In genomic region chr10:1376384-1376945, GRCh38 we compare ENCODE assay signal across 23 cellular contexts.
"Had no signal": no experiment of that assay in that cellular context is flagged by ENCODE, and none has a peak within 500 bp of the region (broad histone marks: within the 10 kb centered on the region; RNA-seq: fewer than 3 reads in every experiment).

No MANE protein-coding gene starts in this region.

- H3K27ac Mint-ChIP-seq: activated naive CD4-positive, alpha-beta T cell treated with anti-CD3 and anti-CD28 coated beads, Interleukin-2, amount 10 ng/mL, durations not matched to agents 7 days and 5 days had no signal

- H3K36me3 ChIP-seq: brain microvascular endothelial cell, pancreas, suprapubic skin, tibial artery, upper lobe of right lung, WERI-Rb-1 had no signal

- DNase-seq: activated CD4-positive, alpha-beta T cell treated with anti-CD3 and anti-CD28 coated beads for 48 hours; activated CD4-positive, alpha-beta T cell treated with anti-CD3 and anti-CD28 coated beads, Interleukin-2, amount 50 U/mL, for 48 hours; activated gamma-delta T cell; activated naive CD4-positive, alpha-beta T cell treated with anti-CD3 and anti-CD28 coated beads, Interleukin-2, amount 10 ng/mL, durations not matched to agents 7 days and 5 days; amniotic stem cell; brain microvascular endothelial cell; caudate nucleus; islet precursor cell; left ventricle myocardium superior; mucosa of descending colon; psoas muscle; stimulated activated CD4-positive, alpha-beta T cell treated with anti-CD3 and anti-CD28 coated beads, Interleukin-15, amount 100 ng/mL, for 24 hours; stimulated activated CD4-positive, alpha-beta T cell treated with anti-CD3 and anti-CD28 coated beads, Interleukin-2, amount 100 ng/mL, for 24 hours; stimulated activated naive CD4-positive, alpha-beta T cell; tibial artery; upper lobe of right lung; WERI-Rb-1 had no signal

- H3K4me2 ChIP-seq: smooth muscle cell had no signal

- H3K27me3 ChIP-seq: brain microvascular endothelial cell, pancreas had no signal

- H3K4me3 Mint-ChIP-seq: activated naive CD4-positive, alpha-beta T cell treated with anti-CD3 and anti-CD28 coated beads, Interleukin-2, amount 10 ng/mL, durations not matched to agents 7 days and 5 days; nephron had no signal

- ATAC-seq: activated CD4-positive, CD25-positive, alpha-beta regulatory T cell treated with anti-CD3 and anti-CD28 coated beads, Interleukin-2, amount 50 U/mL, for 24 hours; left ventricle myocardium superior; mucosa of descending colon; pancreas; psoas muscle had no signal

- H3K36me3 Mint-ChIP-seq: activated naive CD4-positive, alpha-beta T cell treated with anti-CD3 and anti-CD28 coated beads, Interleukin-2, amount 10 ng/mL, durations not matched to agents 7 days and 5 days had no signal

- H3K4me1 Mint-ChIP-seq: activated naive CD4-positive, alpha-beta T cell treated with anti-CD3 and anti-CD28 coated beads, Interleukin-2, amount 10 ng/mL, durations not matched to agents 7 days and 5 days had no signal

- H3K4me1 ChIP-seq: pancreas, psoas muscle, suprapubic skin, tibial artery, upper lobe of right lung had no signal

- H3K4me3 ChIP-seq: mucosa of descending colon, pancreas, psoas muscle, smooth muscle cell, suprapubic skin, tibial artery, upper lobe of right lung had no signal

- H3K27ac ChIP-seq: brain microvascular endothelial cell, epithelial cell of prostate, pancreas, psoas muscle, suprapubic skin, tibial artery, upper lobe of right lung, WERI-Rb-1 had no signal
